9 cellular contexts compared by ENCODE assay signal in the genomic region with DNA sequence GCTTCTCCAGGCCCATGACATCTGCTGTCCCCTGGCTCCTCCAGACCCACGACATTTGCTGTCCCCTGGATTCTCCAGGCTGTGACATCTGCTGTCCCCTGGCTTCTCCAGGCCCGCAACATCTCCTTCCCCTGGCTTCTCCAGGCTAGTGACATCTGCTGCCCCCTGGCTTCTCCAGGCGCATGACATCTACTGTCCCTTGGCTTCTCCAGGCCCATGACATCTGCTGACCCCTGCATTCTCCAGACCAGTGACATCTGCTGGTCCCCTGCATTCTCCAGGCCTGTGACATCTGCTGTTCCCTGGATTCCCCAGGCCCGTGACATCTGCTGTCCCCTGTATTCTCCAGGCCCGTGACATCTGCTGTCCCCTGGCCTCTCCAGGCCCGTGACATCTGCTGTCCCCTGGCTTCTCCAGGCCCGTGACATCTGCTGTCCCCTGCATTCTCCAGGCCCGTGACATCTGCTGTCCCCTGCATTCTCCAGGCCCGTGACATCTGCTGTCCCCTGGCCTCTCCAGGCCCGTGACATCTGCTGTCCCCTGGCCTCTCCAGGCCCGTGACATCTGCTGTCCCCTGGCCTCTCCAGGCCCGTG. TPM values are rescaled to one million over a fixed set of nuclear protein-coding genes. Genes with fewer than 3 reads are reported as not detected.
DNase-seq lines count a peak whose midpoint lies in the region; TF ChIP-seq lines count a peak whose summit lies in the region.
"Not testable (repeated sequence)": the region's sequence is repeated elsewhere in the genome, so short reads cannot be mapped to it uniquely, and the experiment has no call there.
"Had no signal": no experiment of that assay in that cellular context is flagged by ENCODE, and none has a peak within 500 bp of the region (broad histone marks: within the 10 kb centered on the region; RNA-seq: fewer than 3 reads in every experiment).

No MANE protein-coding gene starts in this region.

- CTCF ChIA-PET in PC-9 (lab: Charles Lee), result not testable (repeated sequence)

- not testable (repeated sequence) for H3K4me3 Mint-ChIP-seq in endodermal cell

- H3K36me3 Mint-ChIP-seq in endodermal cell (ENCODE audit: low read depth), result not testable (repeated sequence)

- not testable (repeated sequence) for H3K27ac Mint-ChIP-seq in endodermal cell

- not testable (repeated sequence) for H3K9me3 ChIP-seq in PC-9 (ENCODE audit: insufficient read depth, low read depth); ascending aorta; endodermal cell (ENCODE audit: control insufficient read depth, low read length); spleen

- not testable (repeated sequence) for H3K36me3 ChIP-seq in PC-9 (ENCODE audit: low read depth); ascending aorta; endodermal cell (ENCODE audit: control insufficient read depth, insufficient read depth, low read length); spleen

- WGBS in endodermal cell (ENCODE audit: insufficient coverage in 1 of 2, insufficient read length in 1 of 2), 2 experiments, result 91 to 92% methylated on average over 7 to 9 of the region's 12 CpGs
- WGBS in spleen, 5 donors, result 74 to 91% (median 79%) methylated on average over 9 to 12 of the region's 12 CpGs

- H3F3A ChIP-seq in PC-9 (ENCODE audit: insufficient read depth, low read depth), result not testable (repeated sequence)

- not testable (repeated sequence) for H3K27me3 ChIP-seq in PC-9 (ENCODE audit: insufficient read depth, low read depth); ascending aorta; endodermal cell (ENCODE audit: control insufficient read depth, insufficient read depth, low read length, poor library complexity, severe bottlenecking); layer of hippocampus (ENCODE audit: control insufficient read depth, insufficient read depth, low read length); spleen (replicated peaks in 1 of 7)

- TF ChIP-seq POLR2A in spleen (IDR thresholded peaks at IDR 0.05), result not testable (repeated sequence)

- peak; percentile 39; the same call in 1 of the 2 replicates for TF ChIP-seq CTCF in PC-9 (conservative IDR thresholded peaks at IDR 0.05)
- TF ChIP-seq CTCF in ascending aorta (IDR thresholded peaks at IDR 0.05); spleen (IDR thresholded peaks at IDR 0.05 in 8 of 11, conservative IDR thresholded peaks at IDR 0.05 in 3 of 11): not testable (repeated sequence)
- peak; percentile 50 for TF ChIP-seq CTCF in endodermal cell (conservative IDR thresholded peaks at IDR 0.05)

- BruUV-seq in PC-9 (replicated peaks; lab: Mats Ljungman, UMichigan), result not testable (repeated sequence)

- H3K4me3 ChIP-seq in PC-9; ascending aorta; endodermal cell (ENCODE audit: low read length); spleen: not testable (repeated sequence)

- H4K20me1 ChIP-seq in PC-9 (ENCODE audit: insufficient read depth), result not testable (repeated sequence)

- H3K27ac ChIP-seq in PC-9, spleen: not testable (repeated sequence)
- H3K27ac ChIP-seq in ascending aorta, result peak overlapping the region; percentile 18 to 95
- H3K27ac ChIP-seq in endodermal cell (ENCODE audit: low read depth, low read length), result peak overlapping the region; percentile 17
- peak overlapping the region; percentile 30 for H3K27ac ChIP-seq in layer of hippocampus (ENCODE audit: low read depth, low read length)

- not testable (repeated sequence) for H3K79me2 ChIP-seq in PC-9 (ENCODE audit: low read depth)

- intact Hi-C loops in PC-9 (cut with micrococcal nuclease; ENCODE audit: unreplicated experiment); ascending aorta (cut with DNase I); spleen (cut with DNase I; ENCODE audit: low total_unique reads): not testable (repeated sequence)

- H3K4me2 ChIP-seq in PC-9, result not testable (repeated sequence)

- DNase-seq in HuH-7 (ENCODE audit: low spot score) (peak; percentile 61), endodermal cell (peak; percentile 67), myocyte (ENCODE audit: low read depth) (peak; percentile 64), spleen (peak; percentile 54)
- not testable (repeated sequence) for DNase-seq in PC-9; ascending aorta (ENCODE audit: low spot score in 2 of 2)

- H3K4me1 ChIP-seq in PC-9 (replicated peaks; ENCODE audit: insufficient read depth); endodermal cell (ENCODE audit: control insufficient read depth, insufficient read depth, low read length); spleen: not testable (repeated sequence)
- H3K4me1 ChIP-seq in ascending aorta, result peaks cover 27 to 56% of the 10 kb centered on the region in 2 donors

- H2AFZ ChIP-seq in PC-9, result not testable (repeated sequence)

- H3K9me3 Mint-ChIP-seq in endodermal cell, result not testable (repeated sequence)

- POLR2A ChIA-PET in PC-9 (lab: Charles Lee; ENCODE audit: unreplicated experiment), result not testable (repeated sequence)

- H3K4me1 Mint-ChIP-seq in endodermal cell, result not testable (repeated sequence)

- H3K9ac ChIP-seq in endodermal cell (ENCODE audit: extremely low read depth, low read length, poor library complexity, severe bottlenecking), result not testable (repeated sequence)

- H3K9me2 ChIP-seq in PC-9 (ENCODE audit: insufficient read depth), result not testable (repeated sequence)

- not testable (repeated sequence) for H3K27me3 Mint-ChIP-seq in endodermal cell (ENCODE audit: insufficient read depth)

RNA-seq across cellular contexts. Expression of a gene that starts 12.6 kb away (rescaled TPM):
- total RNA-seq in PC-9 (2021), result 7.4 and 9.2 TPM in 2 replicates
- 6.2 TPM for total RNA-seq in ascending aorta
- under 1 TPM in 1 of 2 donors, not detected in 1; 0.13 TPM for total RNA-seq in endodermal cell
- polyA plus RNA-seq in endodermal cell (2013, experiment 1 of 2), result 0.21 TPM
- 0.41 TPM for polyA plus RNA-seq in endodermal cell (2013, experiment 2 of 2)
- 2.7 and 3.6 TPM in 2 replicates for total RNA-seq in myocyte
- 1.2 TPM for polyA plus RNA-seq in myocyte (2012)
- 1 to 10 TPM in 6 of 7 donors, under 1 TPM in 1; 0.92 to 4.4 (median 2.4) TPM for total RNA-seq in spleen
- polyA plus RNA-seq in spleen, result under 1 TPM; 0.15 to 0.42 (median 0.29) TPM
- total RNA-seq: CD4-positive, alpha-beta T cell had no signal
- polyA plus RNA-seq: IgD-negative memory B cell had no signal
